8 cellular contexts compared by ENCODE assay signal in genomic region chr14:32509632-32510187, GRCh38.
A peak's percentile ranks its signal among the peaks of the same experiment; 100 is the strongest.
DNase-seq lines count a peak whose midpoint lies in the region; ATAC-seq, FAIRE-seq and TF ChIP-seq lines count a peak whose summit lies in the region.

No MANE protein-coding gene starts in this region.

- H3K27me3 ChIP-seq in HepG2 (ENCODE audit: control insufficient read depth in 1 of 2, insufficient read depth in 2 of 2, low read length in 2 of 2): no peaks in the 10 kb centered on the region
- no peaks in the 10 kb centered on the region for H3K27me3 ChIP-seq in suprapubic skin

- H3K27ac ChIP-seq in HepG2 (ENCODE audit: extremely low read length, insufficient read depth, low read length): no peak overlapping the region
- H3K27ac ChIP-seq in suprapubic skin: peak overlapping the region; percentile 84

- TF ChIP-seq EP300 in HepG2 (IDR thresholded peaks at IDR 0.05; ENCODE audit: low read depth in 2 of 2, low read length in 2 of 2) (no peak), HepG2 (CRISPR knock-in tag; IDR thresholded peaks at IDR 0.05; ENCODE audit: borderline replicate concordance) (no peak), suprapubic skin (IDR thresholded peaks at IDR 0.05) (peak; percentile 80)

- H3K36me3 ChIP-seq in HepG2 (replicated peaks in 1 of 2; ENCODE audit: control insufficient read depth in 1 of 2, insufficient read depth in 2 of 2, low read length in 2 of 2) (no peaks in the 10 kb centered on the region), suprapubic skin (no peaks in the 10 kb centered on the region)

- POLR2A ChIA-PET in HepG2 (lab: Yijun Ruan, JAX): no interaction called here

- DNase-seq in HT1080 (ENCODE audit: low read depth) (peak; percentile 93), chondrocyte (ENCODE audit: low spot score) (no peak), HepG2 (ENCODE audit: low spot score) (peak; percentile 50), suprapubic skin (ENCODE audit: low spot score in 2 of 2) (peak in 1 of 2 donors; percentile 70), NCI-H1092 treated with DMSO at 0.1 percent for 48 hours (lab: John Stamatoyannopoulos, UW) (no peak)
- DNase-seq in activated effector memory CD4-positive, alpha-beta T cell treated with Interleukin-2 at 50 U/mL for 16 hours: no peak

- ATAC-seq in HepG2 (peak; percentile 76), HG02852 (IDR thresholded peaks at IDR 0.05; ENCODE audit: unreplicated experiment) (no peak), GM21423 (IDR thresholded peaks at IDR 0.05; ENCODE audit: unreplicated experiment) (no peak)

- H3K36me3 Mint-ChIP-seq in chondrocyte (ENCODE audit: low read depth): no peaks in the 10 kb centered on the region

- H3K4me1 ChIP-seq in HepG2 (ENCODE audit: insufficient read depth, low read length): 0 out of 2 replicates have a peak, but pooled peaks cover 6% of the 10 kb centered on the region
- H3K4me1 ChIP-seq in suprapubic skin: peaks cover 13% of the 10 kb centered on the region

- no peaks in the 10 kb centered on the region for H3K27me3 Mint-ChIP-seq in chondrocyte (ENCODE audit: low read depth)

- FAIRE-seq in HepG2 (lab: Jason Lieb, UNC): no peak

- TF ChIP-seq CTCF in chondrocyte (IDR thresholded peaks at IDR 0.05) (no peak), HepG2 (CRISPR knock-in tag; IDR thresholded peaks at IDR 0.05) (no peak), suprapubic skin (IDR thresholded peaks at IDR 0.05) (no peak)

- peak overlapping the region; percentile 34 for H3K4me2 ChIP-seq in HepG2 (ENCODE audit: low read depth, low read length)

- H3K9me3 ChIP-seq in HepG2 (ENCODE audit: low read length) (no peaks in the 10 kb centered on the region), suprapubic skin (no peaks in the 10 kb centered on the region)

- no peak overlapping the region for H3K9ac ChIP-seq in HepG2 (ENCODE audit: insufficient read depth, low read depth, low read length)

- no peak for TF ChIP-seq RAD21 in HepG2 (CRISPR knock-in tag; IDR thresholded peaks at IDR 0.05)

- TF ChIP-seq POLR2A in HepG2 (IDR thresholded peaks at IDR 0.05; ENCODE audit: insufficient read depth in 1 of 2, low read depth in 2 of 2, low read length in 2 of 2) (no peak), suprapubic skin (IDR thresholded peaks at IDR 0.05) (no peak)

- no peaks in the 10 kb centered on the region for H4K20me1 ChIP-seq in HepG2 (ENCODE audit: insufficient read depth, low read length)

- no peaks in the 10 kb centered on the region for H3K79me2 ChIP-seq in HepG2 (ENCODE audit: insufficient read depth, low read length)

- intact Hi-C loops in HepG2 (cut with micrococcal nuclease; ENCODE audit: unreplicated experiment): loop anchor here (5.0 kb wide), 1 partner anchor 1998 kb away; no protein-coding TSS in a partner anchor

- WGBS in HepG2 (ENCODE audit: low lambda C conversion rate): 4% methylated on average over 10 of the region's 10 CpGs
- 65% methylated on average over 10 of the region's 10 CpGs for WGBS in suprapubic skin

- in situ Hi-C loops in HepG2 (cut with HindIII; ENCODE audit: extremely low pct_ligation_motif_present, low pct_unique_long_range_greater_than_20kb): no loop called here

- H3K27ac Mint-ChIP-seq in chondrocyte (ENCODE audit: unreplicated experiment): peak overlapping the region; percentile 94

- H3K9me3 Mint-ChIP-seq in chondrocyte (ENCODE audit: low read depth): no peaks in the 10 kb centered on the region

- H3K4me3 ChIP-seq in HepG2 (replicated peaks in 1 of 3; ENCODE audit: insufficient read depth in 1 of 3, low read depth in 2 of 3, low read length in 3 of 3): no peak overlapping the region
- H3K4me3 ChIP-seq in suprapubic skin: no peak overlapping the region

- CTCF ChIA-PET in HepG2 (lab: Yijun Ruan, JAX; ENCODE audit: low intra/inter-chr PET ratio, low total read pairs): no interaction called here

- H3K4me1 Mint-ChIP-seq in chondrocyte (ENCODE audit: low read depth): peaks cover 56% of the 10 kb centered on the region

- peak overlapping the region; percentile 10 for H2AFZ ChIP-seq in HepG2 (ENCODE audit: low read length)

- BruUV-seq in HepG2 (replicated peaks; lab: Mats Ljungman, UMichigan): no TSS peak

- H3K4me3 Mint-ChIP-seq in chondrocyte (ENCODE audit: unreplicated experiment): peak overlapping the region; percentile 23

TF ChIP-seq in HepG2, 621 proteins besides CTCF, POLR2A, EP300 and RAD21:
- TF ChIP-seq ZNF335 (CRISPR knock-in tag; IDR thresholded peaks at IDR 0.05): 0 out of 2 replicates have a peak, but pooled peaks have one; percentile 13
- TF ChIP-seq ELF1 (CRISPR knock-in tag; IDR thresholded peaks at IDR 0.05): 0 out of 2 replicates have a peak, but pooled peaks have one; percentile 11
- peak; percentile 7 for TF ChIP-seq TEAD3 (CRISPR knock-in tag; optimal IDR thresholded peaks at IDR 0.05; ENCODE audit: borderline replicate concordance)
- TF ChIP-seq ONECUT2 (CRISPR knock-in tag; IDR thresholded peaks at IDR 0.05): no peak
- TF ChIP-seq ZNF3 (CRISPR knock-in tag; IDR thresholded peaks at IDR 0.05): peak; percentile 23; the same call in 1 of the 2 replicates
- no peak for TF ChIP-seq BCL3 (CRISPR knock-in tag; IDR thresholded peaks at IDR 0.05)
- peak; percentile 99 for TF ChIP-seq ZNF205 (CRISPR knock-in tag; IDR thresholded peaks at IDR 0.05)
- no peak for TF ChIP-seq ZNF83 (CRISPR knock-in tag; IDR thresholded peaks at IDR 0.05; ENCODE audit: borderline replicate concordance)
- 0 out of 2 replicates have a peak, but pooled peaks have one; percentile 42 for TF ChIP-seq MTERF4 (CRISPR knock-in tag; IDR thresholded peaks at IDR 0.05)

Comparison
In these comparisons a context has a peak if more than half of its experiments do, and no peak if none do; other contexts are left out.
1. DNase-seq: peak in HT1080 (single experiment) and HepG2 (single experiment); none in chondrocyte (single experiment), NCI-H1092 treated with DMSO at 0.1 percent for 48 hours (single experiment) and activated effector memory CD4-positive, alpha-beta T cell treated with Interleukin-2 at 50 U/mL for 16 hours (single experiment).